ENCODE assay signal across 11 cellular contexts in genomic region chr7:76049295-76049694, GRCh38. TPM values are rescaled to one million over a fixed set of nuclear protein-coding genes. Genes with fewer than 3 reads are reported as not detected.
A peak's percentile ranks its signal among the peaks of the same experiment; 100 is the strongest.
DNase-seq lines count a peak whose midpoint lies in the region; ATAC-seq, FAIRE-seq and TF ChIP-seq lines count a peak whose summit lies in the region.
"Had no signal": no experiment of that assay in that cellular context is flagged by ENCODE, and none has a peak within 500 bp of the region (broad histone marks: within the 10 kb centered on the region; RNA-seq: fewer than 3 reads in every experiment).

No MANE protein-coding gene starts in this region.

- peaks cover 3% of the 10 kb centered on the region for H3F3A ChIP-seq in smooth muscle cell (ENCODE audit: low read depth)

- H3K4me3 ChIP-seq in SK-N-MC, result peak overlapping the region; percentile 78
- H3K4me3 ChIP-seq in foreskin fibroblast (ENCODE audit: low read depth in 1 of 2, low read length in 2 of 2), result peak overlapping the region; percentile 93 to 99
- peak overlapping the region; percentile 91 for H3K4me3 ChIP-seq in smooth muscle cell
- H3K4me3 ChIP-seq in small intestine (ENCODE audit: low read depth in 1 of 2, low read length in 2 of 2), result peak overlapping the region in 1 of 2 donors; percentile 93

- no peak for ATAC-seq in GM19395 (IDR thresholded peaks at IDR 0.05; ENCODE audit: unreplicated experiment)

- FAIRE-seq in small intestine (lab: Jason Lieb, UNC), result no peak
- FAIRE-seq: bronchial epithelial cell, pancreas had no signal

- H3K9ac ChIP-seq in SK-N-MC (ENCODE audit: insufficient read length) (peak overlapping the region; percentile 97), smooth muscle cell (ENCODE audit: low read depth) (peak overlapping the region; percentile 97)

- TF ChIP-seq CTCF in foreskin fibroblast (IDR thresholded peaks at IDR 0.05; ENCODE audit: low read depth, low read length) (no peak), smooth muscle cell (IDR thresholded peaks at IDR 0.05; ENCODE audit: borderline replicate concordance, insufficient read depth, poor library complexity, severe bottlenecking) (no peak)

- H4K20me1 ChIP-seq in smooth muscle cell (ENCODE audit: low read depth), result peaks cover 44% of the 10 kb centered on the region

- H2AFZ ChIP-seq in smooth muscle cell (ENCODE audit: low read depth), result no peak overlapping the region

- DNase-seq in NCI-H510A treated with DMSO at 0.1 percent for 48 hours (lab: John Stamatoyannopoulos, UW), result peak; percentile 12
- no peak for DNase-seq in NCI-H510A (lab: John Stamatoyannopoulos, UW)
- no peak for DNase-seq in SK-N-MC (ENCODE audit: low read depth, low spot score)
- DNase-seq in foreskin fibroblast, result no peak
- DNase-seq in smooth muscle cell (lab: John Stamatoyannopoulos, UW; ENCODE audit: unreplicated experiment), result no peak
- DNase-seq in small intestine, result no peak
- DNase-seq in NCI-H748 treated with DMSO at 0.1 percent for 48 hours (lab: John Stamatoyannopoulos, UW), result no peak
- DNase-seq: NCI-H446 treated with DMSO at 0.1 percent for 48 hours had no signal

- H3K4me1 ChIP-seq in smooth muscle cell (ENCODE audit: low read depth) (peaks cover 12% of the 10 kb centered on the region), small intestine (ENCODE audit: control insufficient read depth in 2 of 2, insufficient read depth in 1 of 2, low read depth in 1 of 2, low read length in 1 of 2) (peaks cover 2 to 16% of the 10 kb centered on the region in 2 donors)

- H3K27ac ChIP-seq in SK-N-MC (no peak overlapping the region), smooth muscle cell (ENCODE audit: low read depth) (peak overlapping the region; percentile 94), small intestine (ENCODE audit: low read depth in 1 of 2, low read length in 1 of 2) (no peak overlapping the region)

- peaks cover 77% of the 10 kb centered on the region for H3K79me2 ChIP-seq in smooth muscle cell (ENCODE audit: low read depth)

- H3K27me3 ChIP-seq in smooth muscle cell (ENCODE audit: low read depth), result no peaks in the 10 kb centered on the region
- no peaks in the 10 kb centered on the region for H3K27me3 ChIP-seq in small intestine (ENCODE audit: control insufficient read depth in 2 of 2, insufficient read depth in 2 of 2, low read length in 2 of 2)
- H3K27me3 ChIP-seq: pancreas had no signal

- peak overlapping the region; percentile 98 for H3K4me2 ChIP-seq in smooth muscle cell

- H3K9me3 ChIP-seq in SK-N-MC (ENCODE audit: low read depth, low read length) (no peaks in the 10 kb centered on the region), smooth muscle cell (replicated peaks; ENCODE audit: low read depth) (no peaks in the 10 kb centered on the region), small intestine (ENCODE audit: control insufficient read depth, low read depth) (no peaks in the 10 kb centered on the region)
- H3K9me3 ChIP-seq: pancreas had no signal

- 97% methylated on average over 6 of the region's 6 CpGs for WGBS in smooth muscle cell (ENCODE audit: low lambda C conversion rate)
- 81 to 88% (median 83%) methylated on average over 6 of the region's 6 CpGs for WGBS in small intestine, 3 donors

- H3K36me3 ChIP-seq in SK-N-MC (ENCODE audit: insufficient read depth, low read length) (peaks cover 44% of the 10 kb centered on the region), smooth muscle cell (ENCODE audit: low read depth) (no peaks in the 10 kb centered on the region), small intestine (ENCODE audit: control insufficient read depth in 2 of 2, insufficient read depth in 2 of 2, low read length in 2 of 2) (no peaks in the 10 kb centered on the region)
- H3K36me3 ChIP-seq: pancreas had no signal

RNA-seq across cellular contexts. Expression of gene MDH2, which starts 1.4 kb away (rescaled TPM):
- 57.0 and 58.1 TPM in 2 replicates for total RNA-seq in smooth muscle cell
- polyA plus RNA-seq in smooth muscle cell, result 216 and 221 TPM in 2 replicates
- polyA plus RNA-seq in small intestine, result 100 to 1,000 TPM; 143 to 172 (median 169) TPM

RNA-seq across cellular contexts. Expression of gene STYXL1, which starts 1.5 kb away (rescaled TPM):
- total RNA-seq in smooth muscle cell, result 72.2 and 84.0 TPM in 2 replicates
- polyA plus RNA-seq in smooth muscle cell (75.6 and 95.7 TPM in 2 replicates), small intestine (10 to 100 TPM; 25.9 to 40.4 (median 39.4) TPM)

RNA-seq across cellular contexts. Expression of gene TMEM120A, which starts 54.9 kb away (rescaled TPM):
- 20.3 and 42.9 TPM in 2 replicates for total RNA-seq in smooth muscle cell
- polyA plus RNA-seq in smooth muscle cell (37.2 and 45.5 TPM in 2 replicates), small intestine (100 to 1,000 TPM in 2 of 3 donors, 10 to 100 TPM in 1; 99.6 to 207 (median 202) TPM)
